8 cellular contexts compared by ENCODE assay signal in genomic region chr12:753401-754237, GRCh38. TPM values are rescaled to one million over a fixed set of nuclear protein-coding genes. Genes with fewer than 3 reads are reported as not detected.
A peak's percentile ranks its signal among the peaks of the same experiment; 100 is the strongest.
DNase-seq lines count a peak whose midpoint lies in the region; ATAC-seq and TF ChIP-seq lines count a peak whose summit lies in the region.

No MANE protein-coding gene starts in this region.

- H3T11ph ChIP-seq in H9 (ENCODE audit: low read length): no peak overlapping the region

- no peak overlapping the region for H3K23ac ChIP-seq in H9 (ENCODE audit: insufficient read length, low read depth, low read length)

- H2AK5ac ChIP-seq in H9 (ENCODE audit: insufficient read length, low read length): no peak overlapping the region

- H3K4me2 ChIP-seq in H9 (ENCODE audit: insufficient read depth, insufficient read length, low read length) (peak overlapping the region; percentile 97), osteoblast (ENCODE audit: insufficient read depth, low read length) (peak overlapping the region; percentile 96)

- H4K20me1 ChIP-seq in H9 (ENCODE audit: control insufficient read depth, insufficient read depth, insufficient read length) (no peaks in the 10 kb centered on the region), osteoblast (ENCODE audit: insufficient read depth, low read length) (peaks cover 46% of the 10 kb centered on the region)

- H3K27ac Mint-ChIP-seq in H9: peak overlapping the region in 1 of 3 experiments; percentile 92; a peak in 1 of 7 replicates
- H3K27ac Mint-ChIP-seq in glutamatergic neuron (ENCODE audit: unreplicated experiment): peak overlapping the region; percentile 75

- peaks cover 0 to 6% (median 0%) of the 10 kb centered on the region in 3 experiments; a peak in 3 of 7 replicates for H3K36me3 Mint-ChIP-seq in H9 (ENCODE audit: insufficient read depth in 1 of 3, low read depth in 3 of 3)
- no peaks in the 10 kb centered on the region for H3K36me3 Mint-ChIP-seq in glutamatergic neuron (ENCODE audit: unreplicated experiment)

- no peak overlapping the region for H4K8ac ChIP-seq in H9 (replicated peaks; ENCODE audit: insufficient read length, low read depth, low read length)

- H3K27ac ChIP-seq in H9 (ENCODE audit: insufficient read length, low read depth, low read length) (no peak overlapping the region), osteoblast (ENCODE audit: low read depth, low read length) (peak overlapping the region; percentile 64), urinary bladder (ENCODE audit: low read depth) (peak overlapping the region; percentile 95)

- no peak overlapping the region for H4K91ac ChIP-seq in H9 (ENCODE audit: insufficient read length, low read depth, low read length)

- H3K23me2 ChIP-seq in H9 (ENCODE audit: insufficient read length, low read depth, low read length, poor library complexity, severe bottlenecking): peaks cover 21% of the 10 kb centered on the region

- no peak overlapping the region for H3K4ac ChIP-seq in H9 (ENCODE audit: low read depth, low read length)

- H3K4me3 ChIP-seq in osteoblast (ENCODE audit: insufficient read depth, low read length) (peak overlapping the region; percentile 76), urinary bladder (ENCODE audit: low read depth, low read length) (peak overlapping the region; percentile 80)

- peaks cover 21% of the 10 kb centered on the region; the same call in 1 of the 2 replicates for H3K79me2 ChIP-seq in H9 (ENCODE audit: insufficient read depth, low read length)
- H3K79me2 ChIP-seq in osteoblast (ENCODE audit: insufficient read depth, low read length): peaks cover 57% of the 10 kb centered on the region

- TF ChIP-seq CTCF in H9 (conservative IDR thresholded peaks at IDR 0.05) (no peak; the same call in 2 of the 3 replicates), glutamatergic neuron (IDR thresholded peaks at IDR 0.05; ENCODE audit: partially characterized antibody, unreplicated experiment) (no peak), osteoblast (IDR thresholded peaks at IDR 0.05; ENCODE audit: extremely low read depth, low read depth, low read length) (no peak)

- H2BK5ac ChIP-seq in H9 (ENCODE audit: insufficient read length, low read length): no peak overlapping the region

- no CpG with 5 or more reads among the region's 81 CpGs for WGBS in H9 (ENCODE audit: extremely low coverage, insufficient read length, low lambda C conversion rate)
- WGBS in urinary bladder: under 1% methylated on average over 81 of the region's 81 CpGs

- no peak overlapping the region for H2BK12ac ChIP-seq in H9 (ENCODE audit: insufficient read length, low read depth, low read length)

- DNase-seq in DMS79 treated with DMSO at 0.1 percent for 48 hours (lab: John Stamatoyannopoulos, UW): peak; percentile 33
- DNase-seq in H9: peak; percentile 50
- peak; percentile 13 for DNase-seq in NOMO-1 treated with dmso at 0.1 percent for 144 hours (lab: John Stamatoyannopoulos, UW; ENCODE audit: unreplicated experiment)
- peak; percentile 34 for DNase-seq in activated gamma-delta T cell (lab: John Stamatoyannopoulos, UW)
- peak; percentile 73 for DNase-seq in glutamatergic neuron
- peak; percentile 81 for DNase-seq in osteoblast (ENCODE audit: insufficient read length, low spot score, missing footprints)

- H2AFZ ChIP-seq in H9 (ENCODE audit: low read length): no peak overlapping the region
- no peak overlapping the region for H2AFZ ChIP-seq in osteoblast (ENCODE audit: low read length)

- no peak overlapping the region for H2BK20ac ChIP-seq in H9 (ENCODE audit: low read depth, low read length, poor library complexity, severe bottlenecking)

- no peaks in the 10 kb centered on the region; the same call in 1 of the 2 replicates for H3K27me3 Mint-ChIP-seq in H9 (ENCODE audit: low read depth)
- peaks cover 4% of the 10 kb centered on the region for H3K27me3 Mint-ChIP-seq in glutamatergic neuron (ENCODE audit: unreplicated experiment)

- no peaks in the 10 kb centered on the region for H3K9me3 Mint-ChIP-seq in H9
- peaks cover 2% of the 10 kb centered on the region for H3K9me3 Mint-ChIP-seq in glutamatergic neuron (ENCODE audit: unreplicated experiment)

- H4K5ac ChIP-seq in H9 (ENCODE audit: insufficient read length, low read depth, low read length): no peak overlapping the region

- ATAC-seq in GM18861 (IDR thresholded peaks at IDR 0.05; ENCODE audit: unreplicated experiment): no peak

- H3K27me3 ChIP-seq in H9 (ENCODE audit: insufficient read depth, low read length) (no peaks in the 10 kb centered on the region), osteoblast (ENCODE audit: insufficient read depth, low read length) (no peaks in the 10 kb centered on the region)

- H3K36me3 ChIP-seq in osteoblast (ENCODE audit: insufficient read depth, low read length) (no peaks in the 10 kb centered on the region), urinary bladder (ENCODE audit: insufficient read depth) (no peaks in the 10 kb centered on the region)

- H3K4me1 ChIP-seq in H9 (ENCODE audit: insufficient read depth, low read length) (no peaks in the 10 kb centered on the region), osteoblast (ENCODE audit: insufficient read depth, low read length) (peaks cover 20% of the 10 kb centered on the region), urinary bladder (ENCODE audit: insufficient read depth) (no peaks in the 10 kb centered on the region)

- H3K4me3 Mint-ChIP-seq in H9 (peak overlapping the region in 1 of 2 experiments; percentile 94; a peak in 3 of 5 replicates), glutamatergic neuron (ENCODE audit: unreplicated experiment) (peak overlapping the region; percentile 98)

- H2BK120ac ChIP-seq in H9 (ENCODE audit: low read depth, low read length, poor library complexity, severe bottlenecking): no peak overlapping the region

- H3K9me3 ChIP-seq in H9 (ENCODE audit: control insufficient read depth, low read depth, low read length) (no peaks in the 10 kb centered on the region), osteoblast (ENCODE audit: low read depth, low read length) (no peaks in the 10 kb centered on the region)

- H3K56ac ChIP-seq in H9 (ENCODE audit: insufficient read length, low read depth, low read length): no peak overlapping the region

- no peak overlapping the region for H2BK15ac ChIP-seq in H9 (ENCODE audit: low read depth, low read length)

- H3K14ac ChIP-seq in H9 (ENCODE audit: insufficient read depth, low read length): peak overlapping the region; percentile 75; the same call in 1 of the 2 replicates

- no peak overlapping the region for H3K18ac ChIP-seq in H9 (ENCODE audit: insufficient read length, low read depth, low read length)

- peak overlapping the region; percentile 64 for H3K9ac ChIP-seq in H9 (ENCODE audit: extremely low read depth, insufficient read length, low read length)

- H3K4me1 Mint-ChIP-seq in H9: peaks cover 29 to 40% of the 10 kb centered on the region in 2 experiments
- peaks cover 26% of the 10 kb centered on the region for H3K4me1 Mint-ChIP-seq in glutamatergic neuron (ENCODE audit: low read depth, unreplicated experiment)

- peaks cover 4% of the 10 kb centered on the region for H3K79me1 ChIP-seq in H9 (ENCODE audit: insufficient read depth, low read depth, low read length, poor library complexity, severe bottlenecking)

RNA-seq across cellular contexts. Expression of gene WNK1, which starts 1.2 kb away (rescaled TPM):
- total RNA-seq in H9 (2021) (110 and 117 TPM in 2 replicates), glutamatergic neuron (ENCODE audit: unreplicated experiment) (182 TPM), osteoblast (110 and 127 TPM in 2 replicates), urinary bladder (155 TPM)
- 71.0 TPM for polyA plus RNA-seq in urinary bladder

Comparison
In these comparisons a context has a peak if more than half of its experiments do, and no peak if none do; other contexts are left out.
1. DNase-seq: peak in every context shown above with its lines; median percentile 81 in osteoblast; 73 in glutamatergic neuron; 50 in H9; 34 in activated gamma-delta T cell; 33 in DMS79 treated with DMSO at 0.1 percent for 48 hours; 13 in NOMO-1 treated with dmso at 0.1 percent for 144 hours.